In the genomic region with DNA sequence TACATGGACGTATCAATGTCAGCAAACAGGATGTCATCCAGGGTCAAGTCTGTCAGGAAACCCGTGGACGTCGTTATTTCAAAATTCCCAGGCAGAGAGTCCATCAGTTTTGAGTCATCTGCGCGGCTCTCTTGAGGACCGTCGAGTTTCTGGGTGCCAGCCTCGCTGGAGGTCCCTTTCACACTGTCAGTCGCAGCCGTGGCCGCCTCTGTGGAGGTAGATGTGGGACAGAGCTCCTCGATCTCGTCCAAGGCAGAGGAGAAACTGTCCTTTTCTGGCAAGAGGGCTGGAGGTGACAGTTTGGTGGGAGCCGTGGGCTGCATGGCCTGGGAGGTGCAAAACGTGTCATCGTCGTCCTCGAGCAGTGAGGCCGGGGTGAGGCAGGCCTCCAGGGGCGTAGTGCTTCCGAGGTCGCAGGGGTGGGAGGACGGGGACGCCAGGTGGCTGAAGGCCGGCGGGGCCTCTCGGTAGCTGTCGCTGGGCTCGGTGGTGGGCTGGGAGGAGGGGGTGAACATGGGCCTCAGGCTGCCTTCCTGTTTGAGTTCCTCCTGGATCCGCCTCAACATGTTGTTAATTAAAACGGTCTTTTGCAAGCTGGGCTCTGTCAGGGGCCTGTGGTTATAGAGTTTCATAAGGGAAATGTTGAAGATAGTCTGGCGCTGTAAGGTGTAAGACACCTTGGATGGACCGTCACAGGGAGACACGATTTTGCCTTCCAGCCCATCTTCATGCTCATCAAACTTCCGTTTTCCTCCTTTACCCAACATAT, we compare ENCODE assay signal across 9 cellular contexts. TPM values are rescaled to one million over a fixed set of nuclear protein-coding genes. Genes with fewer than 3 reads are reported as not detected.
DNase-seq lines count a peak whose midpoint lies in the region; ATAC-seq, FAIRE-seq and TF ChIP-seq lines count a peak whose summit lies in the region.
"Had no signal": no experiment of that assay in that cellular context is flagged by ENCODE, and none has a peak within 500 bp of the region (broad histone marks: within the 10 kb centered on the region; RNA-seq: fewer than 3 reads in every experiment).

No MANE protein-coding gene starts in this region.

- peaks cover 7 to 47% (median 16%) of the 10 kb centered on the region in 3 donors for H3K36me3 Mint-ChIP-seq in naive thymus-derived CD8-positive, alpha-beta T cell

- H3K4me1 Mint-ChIP-seq in naive thymus-derived CD8-positive, alpha-beta T cell: peaks cover 37 to 70% (median 63%) of the 10 kb centered on the region in 4 donors

- peak overlapping the region; percentile 57 to 88 (median 70) for H3K4me3 Mint-ChIP-seq in naive thymus-derived CD8-positive, alpha-beta T cell

- H3K27ac ChIP-seq in RWPE1: peak overlapping the region; percentile 16; the same call in 1 of the 2 replicates

- no peaks in the 10 kb centered on the region for H3K9me3 Mint-ChIP-seq in naive thymus-derived CD8-positive, alpha-beta T cell

- TF ChIP-seq POLR2A in erythroblast (IDR thresholded peaks at IDR 0.05; ENCODE audit: low read length): no peak

- peak overlapping the region; percentile 89 to 97 (median 92) for H3K27ac Mint-ChIP-seq in naive thymus-derived CD8-positive, alpha-beta T cell

- no peak for FAIRE-seq in HTR-8/SVneo (lab: Jason Lieb, UNC)

- DNase-seq in RWPE1 (ENCODE audit: low spot score): no peak
- DNase-seq in naive thymus-derived CD8-positive, alpha-beta T cell: peak in 1 of 10 donors; percentile 22
- DNase-seq in activated CD8-positive, alpha-beta memory T cell treated with anti-CD3 and anti-CD28 coated beads for 24 hours: no peak
- DNase-seq in erythroblast (lab: John Stamatoyannopoulos, UW): no peak
- DNase-seq in HTR-8/SVneo (ENCODE audit: insufficient read length, low spot score): no peak
- DNase-seq in T-helper 9 cell: no peak

- CTCF ChIA-PET in RWPE1 (lab: Yijun Ruan, JAX): interaction anchor here (1.2 kb wide), 1 partner anchor 49 kb away, joined by 3 read pairs; no protein-coding TSS in a partner anchor

- POLR2A ChIA-PET in RWPE1 (lab: Yijun Ruan, JAX; ENCODE audit: low non-redundant PET): no interaction called here
- POLR2A ChIA-PET in naive thymus-derived CD8-positive, alpha-beta T cell (lab: Charles Lee): interaction anchor here (0.8 to 5.1 kb wide), 4 partner anchors 18 to 494 kb away, joined by 3 to 25 read pairs (median 6); a partner anchor contains a TSS

- no peak for TF ChIP-seq CTCF in RWPE1 (conservative IDR thresholded peaks at IDR 0.05; ENCODE audit: low read depth)

- no peaks in the 10 kb centered on the region for H3K27me3 Mint-ChIP-seq in naive thymus-derived CD8-positive, alpha-beta T cell

- ATAC-seq in GM18868 (IDR thresholded peaks at IDR 0.05; ENCODE audit: unreplicated experiment): peak; percentile 45
- peak; percentile 51 for ATAC-seq in HG02763 (IDR thresholded peaks at IDR 0.05; ENCODE audit: unreplicated experiment)
- ATAC-seq in naive thymus-derived CD8-positive, alpha-beta T cell: peak; percentile 49 to 51
- ATAC-seq: Panc1 had no signal

RNA-seq across cellular contexts. Expression of a gene that starts 17.4 kb away (rescaled TPM):
- 10 to 100 TPM; 33.0 to 34.5 TPM for total RNA-seq in naive thymus-derived CD8-positive, alpha-beta T cell
- polyA plus RNA-seq in naive thymus-derived CD8-positive, alpha-beta T cell: 1 to 10 TPM; 5.5 to 9.2 (median 6.1) TPM
